In genomic region chr2:69382547-69382946, GRCh38 we compare ENCODE assay signal across 1 cellular context.
TF ChIP-seq lines count a peak whose summit lies in the region.

No MANE protein-coding gene starts in this region.

TF ChIP-seq in HepG2, 621 proteins besides CTCF, POLR2A, EP300 and RAD21 (continued from another document):
- TF ChIP-seq ZNF839 (CRISPR knock-in tag; IDR thresholded peaks at IDR 0.05; ENCODE audit: borderline replicate concordance) (no peak), ZNF761 (CRISPR knock-in tag; conservative IDR thresholded peaks at IDR 0.05) (no peak), E2F5 (CRISPR knock-in tag; conservative IDR thresholded peaks at IDR 0.05) (no peak), THAP9 (CRISPR knock-in tag; IDR thresholded peaks at IDR 0.05; ENCODE audit: borderline replicate concordance) (no peak), TCF7 (IDR thresholded peaks at IDR 0.05; ENCODE audit: low read depth) (no peak), ZBTB49 (CRISPR knock-in tag; IDR thresholded peaks at IDR 0.05; ENCODE audit: borderline replicate concordance) (no peak), ZNF740 (CRISPR knock-in tag; IDR thresholded peaks at IDR 0.05) (no peak), ZNF800 (CRISPR knock-in tag; IDR thresholded peaks at IDR 0.05) (no peak), MLX (CRISPR knock-in tag; IDR thresholded peaks at IDR 0.05) (no peak)
